ENCODE assay signal across 12 cellular contexts in genomic region chr2:173898996-173899395, GRCh38.
DNase-seq lines count a peak whose midpoint lies in the region; ATAC-seq and TF ChIP-seq lines count a peak whose summit lies in the region.
"Had no signal": no experiment of that assay in that cellular context is flagged by ENCODE, and none has a peak within 500 bp of the region (broad histone marks: within the 10 kb centered on the region; RNA-seq: fewer than 3 reads in every experiment).

No MANE protein-coding gene starts in this region.

- H3K36me3 Mint-ChIP-seq in effector memory CD8-positive, alpha-beta T cell (ENCODE audit: insufficient read depth), result peaks cover 3% of the 10 kb centered on the region
- H3K36me3 Mint-ChIP-seq in HFFc6 (ENCODE audit: low read depth), result peaks cover 11% of the 10 kb centered on the region
- H3K36me3 Mint-ChIP-seq: type B pancreatic cell had no signal

- no peaks in the 10 kb centered on the region for H3K9me3 ChIP-seq in right lobe of liver
- H3K9me3 ChIP-seq: Caco-2, esophagus squamous epithelium had no signal

- H3K27me3 ChIP-seq in right lobe of liver, result no peaks in the 10 kb centered on the region
- H3K27me3 ChIP-seq: esophagus squamous epithelium had no signal

- ATAC-seq in GM19324 (IDR thresholded peaks at IDR 0.05; ENCODE audit: low FRiP score, unreplicated experiment), result peak; percentile 55
- ATAC-seq in HG03432 (IDR thresholded peaks at IDR 0.05; ENCODE audit: unreplicated experiment), result peak; percentile 53
- ATAC-seq in effector memory CD8-positive, alpha-beta T cell (replicated peaks), result peak; percentile 42
- no peak for ATAC-seq in right lobe of liver

- H3K4me3 ChIP-seq in GM12865 (ENCODE audit: low read depth, low read length) (peak overlapping the region; percentile 53), right lobe of liver (no peak overlapping the region)
- H3K4me3 ChIP-seq: esophagus squamous epithelium, skin epidermis had no signal

- H3K27me3 Mint-ChIP-seq in effector memory CD8-positive, alpha-beta T cell, result no peaks in the 10 kb centered on the region
- H3K27me3 Mint-ChIP-seq in HFFc6 (ENCODE audit: insufficient read depth), result peaks cover 2% of the 10 kb centered on the region; the same call in 1 of the 2 replicates
- H3K27me3 Mint-ChIP-seq: activated naive CD8-positive, alpha-beta T cell treated with anti-CD3 and anti-CD28 coated beads, Interleukin-2, amount 10 ng/mL, durations not matched to agents 7 days and 5 days; type B pancreatic cell had no signal

- TF ChIP-seq POLR2A in right lobe of liver (IDR thresholded peaks at IDR 0.05), result no peak

- intact Hi-C loops in right lobe of liver (cut with DNase I), result no loop called here

- peak overlapping the region in 1 of 2 donors; percentile 82 for H3K27ac Mint-ChIP-seq in effector memory CD8-positive, alpha-beta T cell
- H3K27ac Mint-ChIP-seq in HFFc6, result no peak overlapping the region
- H3K27ac Mint-ChIP-seq: activated naive CD8-positive, alpha-beta T cell treated with anti-CD3 and anti-CD28 coated beads, Interleukin-2, amount 10 ng/mL, durations not matched to agents 7 days and 5 days; type B pancreatic cell had no signal

- H3K36me3 ChIP-seq in right lobe of liver, result no peaks in the 10 kb centered on the region

- DNase-seq in GM12865 (ENCODE audit: low read depth) (peak; percentile 73), HFFc6 (no peak), right lobe of liver (no peak), epidermal melanocyte (ENCODE audit: insufficient read length, low spot score) (no peak)
- DNase-seq in effector memory CD8-positive, alpha-beta T cell, result no peak
- DNase-seq: activated naive CD8-positive, alpha-beta T cell treated with anti-CD3 and anti-CD28 coated beads, Interleukin-2, amount 10 ng/mL, durations not matched to agents 7 days and 5 days; Caco-2; esophagus squamous epithelium had no signal

- no peaks in the 10 kb centered on the region for H3K4me1 ChIP-seq in right lobe of liver

- no peak overlapping the region for H3K27ac ChIP-seq in right lobe of liver
- H3K27ac ChIP-seq: esophagus squamous epithelium, skin epidermis had no signal

- no peak for TF ChIP-seq CTCF in GM12865 (IDR thresholded peaks at IDR 0.05; ENCODE audit: insufficient read depth, low read depth, low read length, missing control alignments)
- TF ChIP-seq CTCF in HFFc6 (IDR thresholded peaks at IDR 0.05), result no peak
- no peak for TF ChIP-seq CTCF in right lobe of liver (IDR thresholded peaks at IDR 0.05)

- peaks cover 15 to 23% of the 10 kb centered on the region in 2 donors for H3K4me1 Mint-ChIP-seq in effector memory CD8-positive, alpha-beta T cell (ENCODE audit: low read depth in 2 of 2)
- H3K4me1 Mint-ChIP-seq in HFFc6 (ENCODE audit: low read depth), result no peaks in the 10 kb centered on the region

- no peaks in the 10 kb centered on the region for H3K9me3 Mint-ChIP-seq in effector memory CD8-positive, alpha-beta T cell
- no peaks in the 10 kb centered on the region for H3K9me3 Mint-ChIP-seq in HFFc6
- H3K9me3 Mint-ChIP-seq: activated naive CD8-positive, alpha-beta T cell treated with anti-CD3 and anti-CD28 coated beads, Interleukin-2, amount 10 ng/mL, durations not matched to agents 7 days and 5 days had no signal

- peak overlapping the region; percentile 58 to 69 for H3K4me3 Mint-ChIP-seq in effector memory CD8-positive, alpha-beta T cell
- H3K4me3 Mint-ChIP-seq in HFFc6, result no peak overlapping the region
- H3K4me3 Mint-ChIP-seq: activated naive CD8-positive, alpha-beta T cell treated with anti-CD3 and anti-CD28 coated beads, Interleukin-2, amount 10 ng/mL, durations not matched to agents 7 days and 5 days; type B pancreatic cell had no signal

- 91% methylated on average over 8 of the region's 12 CpGs for WGBS in right lobe of liver (ENCODE audit: insufficient coverage, low coverage, low lambda C conversion rate, missing lambda C conversion rate)

Comparison
In these comparisons a context has a peak if more than half of its experiments do, and no peak if none do; other contexts are left out.
1. ATAC-seq: peak in GM19324 (single experiment), HG03432 (single experiment) and effector memory CD8-positive, alpha-beta T cell (single experiment); none in right lobe of liver (0 of 4).